ENCODE assay signal across 9 cellular contexts in genomic region chr6:14270925-14271791, GRCh38.
DNase-seq lines count a peak whose midpoint lies in the region; ATAC-seq and TF ChIP-seq lines count a peak whose summit lies in the region.
"Had no signal": no experiment of that assay in that cellular context is flagged by ENCODE, and none has a peak within 500 bp of the region (broad histone marks: within the 10 kb centered on the region; RNA-seq: fewer than 3 reads in every experiment).

No MANE protein-coding gene starts in this region.

- peak; percentile 85 for DNase-seq in activated CD4-positive, alpha-beta memory T cell treated with anti-CD3 and anti-CD28 coated beads for 36 hours
- DNase-seq in fibroblast of gingiva (ENCODE audit: low read depth), result peak; percentile 12
- peak; percentile 3 to 7 for DNase-seq in stimulated activated CD8-positive, alpha-beta memory T cell treated with anti-CD3 and anti-CD28 coated beads, Interleukin-15, amount 100 ng/mL, for 4 hours (ENCODE audit: low read depth in 2 of 2)
- no peak for DNase-seq in effector CD8-positive, alpha-beta T cell (lab: John Stamatoyannopoulos, UW)
- no peak for DNase-seq in GM20000 (ENCODE audit: low spot score)

- no peak for TF ChIP-seq CTCF in GM20000 (IDR thresholded peaks at IDR 0.05; ENCODE audit: extremely low read depth, missing control alignments)

- POLR2A ChIA-PET in activated CD4-positive, alpha-beta memory T cell treated with anti-CD3 and anti-CD28 coated beads for 36 hours (lab: Charles Lee), result interaction anchor here (0.5 kb wide), 1 partner anchor 419 kb away, joined by 3 read pairs; no protein-coding TSS in a partner anchor

- intact Hi-C loops in activated CD4-positive, alpha-beta memory T cell treated with anti-CD3 and anti-CD28 coated beads for 36 hours (cut with micrococcal nuclease), result loop anchor here (1.0 kb wide), 1 partner anchor 153 kb away; no protein-coding TSS in a partner anchor

- no peaks in the 10 kb centered on the region for H3K27me3 Mint-ChIP-seq in activated CD4-positive, alpha-beta memory T cell treated with anti-CD3 and anti-CD28 coated beads for 36 hours
- H3K27me3 Mint-ChIP-seq: IgD-negative memory B cell had no signal

- peak; percentile 45 for ATAC-seq in HG02610 (IDR thresholded peaks at IDR 0.05; ENCODE audit: unreplicated experiment)
- no peak for ATAC-seq in HG03571 (IDR thresholded peaks at IDR 0.05; ENCODE audit: unreplicated experiment)
- ATAC-seq in GM21825 (IDR thresholded peaks at IDR 0.05; ENCODE audit: unreplicated experiment), result no peak

- H3K4me3 Mint-ChIP-seq in activated CD4-positive, alpha-beta memory T cell treated with anti-CD3 and anti-CD28 coated beads for 36 hours, result no peak overlapping the region

- peak overlapping the region; percentile 57 for H3K27ac Mint-ChIP-seq in activated CD4-positive, alpha-beta memory T cell treated with anti-CD3 and anti-CD28 coated beads for 36 hours

- no peaks in the 10 kb centered on the region for H3K36me3 Mint-ChIP-seq in activated CD4-positive, alpha-beta memory T cell treated with anti-CD3 and anti-CD28 coated beads for 36 hours

- peaks cover 35% of the 10 kb centered on the region for H3K4me1 Mint-ChIP-seq in activated CD4-positive, alpha-beta memory T cell treated with anti-CD3 and anti-CD28 coated beads for 36 hours (ENCODE audit: low read depth)

- H3K9me3 Mint-ChIP-seq in activated CD4-positive, alpha-beta memory T cell treated with anti-CD3 and anti-CD28 coated beads for 36 hours, result peaks cover 11% of the 10 kb centered on the region

- CTCF ChIA-PET in activated CD4-positive, alpha-beta memory T cell treated with anti-CD3 and anti-CD28 coated beads for 36 hours (lab: Charles Lee), result no interaction called here

Comparison
In these comparisons a context has a peak if more than half of its experiments do, and no peak if none do; other contexts are left out.
1. DNase-seq: peak in activated CD4-positive, alpha-beta memory T cell treated with anti-CD3 and anti-CD28 coated beads for 36 hours (single experiment), fibroblast of gingiva (single experiment) and stimulated activated CD8-positive, alpha-beta memory T cell treated with anti-CD3 and anti-CD28 coated beads, Interleukin-15, amount 100 ng/mL, for 4 hours (2 of 2); none in effector CD8-positive, alpha-beta T cell (single experiment) and GM20000 (single experiment).